ENCODE assay signal across 14 cellular contexts in genomic region chr13:65913173-65913572, GRCh38.
A peak's percentile ranks its signal among the peaks of the same experiment; 100 is the strongest.
DNase-seq lines count a peak whose midpoint lies in the region; FAIRE-seq and TF ChIP-seq lines count a peak whose summit lies in the region.
"Had no signal": no experiment of that assay in that cellular context is flagged by ENCODE, and none has a peak within 500 bp of the region (broad histone marks: within the 10 kb centered on the region; RNA-seq: fewer than 3 reads in every experiment).

No MANE protein-coding gene starts in this region.

- H2AFZ ChIP-seq in Karpas-422 (ENCODE audit: low read length) (peak overlapping the region; percentile 32; the same call in 1 of the 2 replicates), keratinocyte (ENCODE audit: control insufficient read depth, low read length) (no peak overlapping the region)

- H3K4me3 ChIP-seq in Karpas-422 (ENCODE audit: low read length) (no peak overlapping the region), cardiac fibroblast (replicated peaks in 1 of 2; ENCODE audit: low read depth in 2 of 2, low read length in 2 of 2) (no peak overlapping the region), keratinocyte (ENCODE audit: control insufficient read depth in 2 of 3, extremely low read depth in 1 of 3, insufficient read depth in 2 of 3, low read depth in 1 of 3, low read length in 3 of 3) (peak overlapping the region in 1 of 3 experiments; percentile 34), stomach (no peak overlapping the region)
- H3K4me3 ChIP-seq: K562, Peyer's patch had no signal

- intact Hi-C loops in stomach (cut with DNase I; ENCODE audit: low total_unique reads) = no loop called here

- H3K9me1 ChIP-seq in keratinocyte (ENCODE audit: control insufficient read depth, extremely low read depth, insufficient read depth, low read length) = no peaks in the 10 kb centered on the region

- H3K27ac ChIP-seq in Karpas-422 (ENCODE audit: low read length) (no peak overlapping the region), keratinocyte (ENCODE audit: control insufficient read depth, insufficient read depth, low read length) (no peak overlapping the region), stomach (no peak overlapping the region)
- H3K27ac ChIP-seq: Peyer's patch had no signal

- TF ChIP-seq CTCF in cardiac fibroblast (IDR thresholded peaks at IDR 0.05; ENCODE audit: low read depth, low read length) = no peak
- TF ChIP-seq CTCF in keratinocyte (optimal IDR thresholded peaks at IDR 0.05 in 1 of 3, IDR thresholded peaks at IDR 0.05 in 1 of 3, conservative IDR thresholded peaks at IDR 0.05 in 1 of 3; ENCODE audit: extremely low read depth in 1 of 3, insufficient read depth in 2 of 3, low read length in 3 of 3) = no peak
- TF ChIP-seq CTCF in stomach (IDR thresholded peaks at IDR 0.05) = no peak

- H3K9me2 ChIP-seq in Karpas-422 (replicated peaks; ENCODE audit: insufficient read depth, low read length) = no peaks in the 10 kb centered on the region

- peak; percentile 27 for DNase-seq in ACHN
- no peak for DNase-seq in Karpas-422
- peak; percentile 87 to 95 for DNase-seq in cardiac fibroblast (ENCODE audit: low read depth in 2 of 2)
- DNase-seq in keratinocyte (ENCODE audit: low read depth, low spot score) = no peak
- DNase-seq in CD1c-positive myeloid dendritic cell (ENCODE audit: extremely low spot score) = no peak
- DNase-seq in activated CD4-positive, alpha-beta T cell treated with anti-CD3 and anti-CD28 coated beads, Interleukin-2, amount 50 U/mL, for 4 hours = no peak
- no peak for DNase-seq in NCI-H1417 treated with DMSO at 0.1 percent for 48 hours (lab: John Stamatoyannopoulos, UW)
- no peak for DNase-seq in stomach
- DNase-seq: activated T-cell treated with anti-CD3 and anti-CD28 coated beads, Interleukin-2, amount 50 U/mL, for 48 hours; AML-193; GDM1; NCI-H2171; Peyer's patch had no signal

- H3K36me3 ChIP-seq in Karpas-422 (ENCODE audit: insufficient read depth, low read length) (no peaks in the 10 kb centered on the region), keratinocyte (ENCODE audit: control insufficient read depth in 2 of 2, extremely low read depth in 1 of 2, insufficient read depth in 2 of 2, low read length in 2 of 2) (no peaks in the 10 kb centered on the region), stomach (no peaks in the 10 kb centered on the region)
- H3K36me3 ChIP-seq: Peyer's patch had no signal

- no peak for TF ChIP-seq EP300 in stomach (IDR thresholded peaks at IDR 0.05)

- no peak for TF ChIP-seq POLR2A in stomach (IDR thresholded peaks at IDR 0.05)

- 50 to 68% (median 57%) methylated on average over 2 of the region's 2 CpGs for WGBS in stomach, 5 donors

- no peaks in the 10 kb centered on the region for H3K27me3 ChIP-seq in Karpas-422 (ENCODE audit: low read length)
- no peaks in the 10 kb centered on the region for H3K27me3 ChIP-seq in keratinocyte (ENCODE audit: control insufficient read depth, extremely low read depth, insufficient read depth, low read length)
- no peaks in the 10 kb centered on the region for H3K27me3 ChIP-seq in stomach
- H3K27me3 ChIP-seq: Peyer's patch had no signal

- in situ Hi-C loops in ACHN (cut with HindIII; ENCODE audit: low pct_ligation_motif_present, low pct_unique_long_range_greater_than_20kb, low sequenced_read_pairs) = no loop called here

- H3K9ac ChIP-seq in Karpas-422 (ENCODE audit: low read length) = no peak overlapping the region
- H3K9ac ChIP-seq in keratinocyte (ENCODE audit: control insufficient read depth, extremely low read depth, insufficient read depth, low read length) = no peak overlapping the region

- no peaks in the 10 kb centered on the region for H4K20me1 ChIP-seq in Karpas-422 (ENCODE audit: insufficient read depth, low read depth, low read length)
- H4K20me1 ChIP-seq in keratinocyte (ENCODE audit: control insufficient read depth, extremely low read depth, insufficient read depth, low read length) = no peaks in the 10 kb centered on the region

- H3K4me2 ChIP-seq in Karpas-422 (ENCODE audit: low read depth, low read length, poor library complexity, severe bottlenecking) = no peak overlapping the region
- peak overlapping the region; percentile 58 for H3K4me2 ChIP-seq in keratinocyte (ENCODE audit: control insufficient read depth, extremely low read depth, insufficient read depth, low read depth, low read length)

- peaks cover 2% of the 10 kb centered on the region for H3K9me3 ChIP-seq in Karpas-422 (ENCODE audit: low read length)
- no peaks in the 10 kb centered on the region for H3K9me3 ChIP-seq in keratinocyte (ENCODE audit: control insufficient read depth, low read depth, low read length)
- no peaks in the 10 kb centered on the region for H3K9me3 ChIP-seq in stomach

- H3K79me2 ChIP-seq in Karpas-422 (ENCODE audit: low read length) (no peaks in the 10 kb centered on the region), keratinocyte (ENCODE audit: control insufficient read depth, insufficient read depth, low read length) (no peaks in the 10 kb centered on the region)

- dilution Hi-C loops in keratinocyte (cut with MboI; ENCODE audit: extremely low pct_ligation_motif_present, low sequenced_read_pairs) = no loop called here

- H3K4me1 ChIP-seq in Karpas-422 (ENCODE audit: low read length) (no peaks in the 10 kb centered on the region), keratinocyte (ENCODE audit: control insufficient read depth, extremely low read depth, insufficient read depth, low read length) (peaks cover 21% of the 10 kb centered on the region), stomach (no peaks in the 10 kb centered on the region)
- H3K4me1 ChIP-seq: Peyer's patch had no signal

- peak; percentile 71 for FAIRE-seq in keratinocyte (lab: Jason Lieb, UNC)
- FAIRE-seq: K562 had no signal

Comparison
In these comparisons a context has a peak if more than half of its experiments do, and no peak if none do; other contexts are left out.
1. DNase-seq: peak in ACHN (single experiment) and cardiac fibroblast (2 of 2); none in Karpas-422 (single experiment), keratinocyte (single experiment), CD1c-positive myeloid dendritic cell (single experiment), activated CD4-positive, alpha-beta T cell treated with anti-CD3 and anti-CD28 coated beads, Interleukin-2, amount 50 U/mL, for 4 hours (0 of 2), NCI-H1417 treated with DMSO at 0.1 percent for 48 hours (single experiment) and stomach (single experiment).